In the genomic region with DNA sequence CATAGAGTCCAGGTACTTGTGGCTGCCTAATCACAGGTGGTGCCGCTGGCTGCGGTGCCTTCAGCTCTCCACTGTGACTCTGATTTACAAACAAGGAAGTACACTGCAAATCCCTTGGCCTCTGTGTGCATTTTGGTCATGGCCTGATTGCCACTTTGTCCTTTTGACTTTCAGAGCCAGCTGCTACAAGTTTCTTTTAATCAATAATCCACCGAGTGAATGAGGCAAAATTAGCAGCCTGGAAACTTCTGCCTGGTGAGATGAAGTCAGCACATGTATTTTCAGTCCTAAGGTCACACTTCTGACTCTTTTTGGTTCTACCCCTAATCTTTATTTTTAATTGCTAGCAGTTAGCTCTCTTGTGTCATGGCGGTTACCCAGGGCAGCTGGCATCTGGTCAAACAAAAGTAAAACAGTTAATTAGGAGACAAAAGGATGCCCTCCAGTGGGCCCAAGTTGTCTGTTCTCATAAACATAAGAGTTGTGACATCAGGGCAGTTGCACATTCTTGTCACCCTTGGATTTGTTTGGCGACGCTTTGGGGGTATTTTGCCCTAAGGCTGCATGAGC, we compare ENCODE assay signal across 8 cellular contexts.
A peak's percentile ranks its signal among the peaks of the same experiment; 100 is the strongest.
DNase-seq lines count a peak whose midpoint lies in the region; TF ChIP-seq lines count a peak whose summit lies in the region.

No MANE protein-coding gene starts in this region.

- H3K4me3 ChIP-seq in fibroblast of the aortic adventitia (ENCODE audit: low read depth, low read length) = no peak overlapping the region

- TF ChIP-seq CTCF in GM12872 (IDR thresholded peaks at IDR 0.05; ENCODE audit: insufficient read depth, low read depth, low read length) (peak; percentile 38; the same call in 1 of the 3 replicates), fibroblast of the aortic adventitia (IDR thresholded peaks at IDR 0.05; ENCODE audit: insufficient read depth, low read length) (no peak)

- DNase-seq in H4 (ENCODE audit: low spot score) = peak; percentile 33
- peak; percentile 41 to 51 for DNase-seq in NCI-H446 (lab: John Stamatoyannopoulos, UW)
- peak; percentile 15 for DNase-seq in fibroblast of the aortic adventitia (ENCODE audit: low read depth)
- DNase-seq in KBM-7 = no peak
- DNase-seq in iPS-NIHi7 (ENCODE audit: extremely low spot score) = no peak
- DNase-seq in dedifferentiated amniotic fluid mesenchymal stem cell (ENCODE audit: extremely low spot score) = no peak
- DNase-seq in CD1c-positive myeloid dendritic cell (ENCODE audit: extremely low spot score) = no peak

- in situ Hi-C loops in KBM-7 (cut with MboI; ENCODE audit: low pct_unique_long_range_greater_than_20kb, low sequenced_read_pairs) = no loop called here

Comparison
In these comparisons a context has a peak if more than half of its experiments do, and no peak if none do; other contexts are left out.
1. DNase-seq: peak in H4 (single experiment), NCI-H446 (2 of 2) and fibroblast of the aortic adventitia (single experiment); none in KBM-7 (single experiment), iPS-NIHi7 (single experiment), dedifferentiated amniotic fluid mesenchymal stem cell (single experiment) and CD1c-positive myeloid dendritic cell (single experiment).